ENCODE assay signal across 9 cellular contexts in genomic region chr7:148882192-148882591, GRCh38. TPM values are rescaled to one million over a fixed set of nuclear protein-coding genes. Genes with fewer than 3 reads are reported as not detected.
A peak's percentile ranks its signal among the peaks of the same experiment; 100 is the strongest.
DNase-seq lines count a peak whose midpoint lies in the region; TF ChIP-seq lines count a peak whose summit lies in the region.
"Had no signal": no experiment of that assay in that cellular context is flagged by ENCODE, and none has a peak within 500 bp of the region (broad histone marks: within the 10 kb centered on the region; RNA-seq: fewer than 3 reads in every experiment).

No MANE protein-coding gene starts in this region.

- POLR2A ChIA-PET in activated CD4-positive, alpha-beta T cell treated with anti-CD3 and anti-CD28 coated beads, Interleukin-2, amount 10 ng/mL, durations not matched to agents 7 days and 5 days (lab: Charles Lee): no interaction called here

- intact Hi-C loops in tibial artery (cut with DNase I; ENCODE audit: low total_unique reads) (no loop called here), vagina (cut with DNase I) (loop anchor here (10.0 kb wide), 1 partner anchor 83 kb away; no protein-coding TSS in a partner anchor)

- H2AFZ ChIP-seq in OCI-LY1 (ENCODE audit: low read length): no peak overlapping the region

- H3K9me3 ChIP-seq in OCI-LY1 (ENCODE audit: low read length): no peaks in the 10 kb centered on the region
- H3K9me3 ChIP-seq in ectodermal cell (ENCODE audit: control insufficient read depth, low read length): no peaks in the 10 kb centered on the region
- H3K9me3 ChIP-seq in tibial artery: no peaks in the 10 kb centered on the region
- no peaks in the 10 kb centered on the region for H3K9me3 ChIP-seq in vagina

- H3K79me2 ChIP-seq in OCI-LY1 (ENCODE audit: insufficient read depth, low read length): peaks cover 65% of the 10 kb centered on the region

- peaks cover 57% of the 10 kb centered on the region for H3K4me1 Mint-ChIP-seq in activated CD4-positive, alpha-beta T cell treated with anti-CD3 and anti-CD28 coated beads, Interleukin-2, amount 10 ng/mL, durations not matched to agents 7 days and 5 days
- peaks cover 15% of the 10 kb centered on the region for H3K4me1 Mint-ChIP-seq in progenitor cell of endocrine pancreas (ENCODE audit: low read depth)

- no peak overlapping the region for H3K27ac Mint-ChIP-seq in activated CD4-positive, alpha-beta T cell treated with anti-CD3 and anti-CD28 coated beads, Interleukin-2, amount 10 ng/mL, durations not matched to agents 7 days and 5 days
- H3K27ac Mint-ChIP-seq in progenitor cell of endocrine pancreas: no peak overlapping the region

- H3K9ac ChIP-seq in OCI-LY1 (ENCODE audit: low read length): peak overlapping the region; percentile 99

- no peak for TF ChIP-seq POLR2A in vagina (IDR thresholded peaks at IDR 0.05)

- H3K4me3 ChIP-seq in OCI-LY1 (ENCODE audit: low read depth, low read length, poor library complexity, severe bottlenecking) (peak overlapping the region; percentile 83), ectodermal cell (ENCODE audit: insufficient read depth, low read depth, low read length) (peak overlapping the region; percentile 64), tibial artery (no peak overlapping the region), vagina (no peak overlapping the region)

- H3K9me3 Mint-ChIP-seq in activated CD4-positive, alpha-beta T cell treated with anti-CD3 and anti-CD28 coated beads, Interleukin-2, amount 10 ng/mL, durations not matched to agents 7 days and 5 days: peaks cover 2% of the 10 kb centered on the region
- no peaks in the 10 kb centered on the region for H3K9me3 Mint-ChIP-seq in progenitor cell of endocrine pancreas (ENCODE audit: low read depth)

- H3K36me3 Mint-ChIP-seq in activated CD4-positive, alpha-beta T cell treated with anti-CD3 and anti-CD28 coated beads, Interleukin-2, amount 10 ng/mL, durations not matched to agents 7 days and 5 days (ENCODE audit: low read depth): peaks cover 27% of the 10 kb centered on the region
- H3K36me3 Mint-ChIP-seq in progenitor cell of endocrine pancreas (ENCODE audit: insufficient read depth): peaks cover 3% of the 10 kb centered on the region

- no peak for TF ChIP-seq CTCF in OCI-LY1 (IDR thresholded peaks at IDR 0.05; ENCODE audit: low read length)
- no peak for TF ChIP-seq CTCF in progenitor cell of endocrine pancreas (IDR thresholded peaks at IDR 0.05; ENCODE audit: unreplicated experiment)
- no peak for TF ChIP-seq CTCF in tibial artery (IDR thresholded peaks at IDR 0.05)
- no peak for TF ChIP-seq CTCF in vagina (IDR thresholded peaks at IDR 0.05)

- 92 to 97% methylated on average over 4 to 5 of the region's 5 CpGs for WGBS in ectodermal cell, 2 experiments

- no peaks in the 10 kb centered on the region for H3K27me3 ChIP-seq in OCI-LY1 (ENCODE audit: insufficient read depth, low read length)
- H3K27me3 ChIP-seq in ectodermal cell (ENCODE audit: control insufficient read depth, insufficient read depth, low read length, poor library complexity, severe bottlenecking): no peaks in the 10 kb centered on the region
- no peaks in the 10 kb centered on the region for H3K27me3 ChIP-seq in tibial artery
- H3K27me3 ChIP-seq in vagina: no peaks in the 10 kb centered on the region

- CTCF ChIA-PET in activated CD4-positive, alpha-beta T cell treated with anti-CD3 and anti-CD28 coated beads, Interleukin-2, amount 10 ng/mL, durations not matched to agents 7 days and 5 days (lab: Charles Lee): interaction anchor here (1.1 kb wide), 1 partner anchor 59 kb away, joined by 6 read pairs; no protein-coding TSS in a partner anchor

- H3K36me3 ChIP-seq in OCI-LY1 (ENCODE audit: insufficient read depth, low read length) (peaks cover 16% of the 10 kb centered on the region), ectodermal cell (ENCODE audit: control insufficient read depth, insufficient read depth, low read length) (no peaks in the 10 kb centered on the region), tibial artery (no peaks in the 10 kb centered on the region), vagina (no peaks in the 10 kb centered on the region)

- H4K20me1 ChIP-seq in OCI-LY1 (ENCODE audit: insufficient read depth, low read length): peaks cover 8% of the 10 kb centered on the region; the same call in 1 of the 2 replicates

- H3K27ac ChIP-seq in OCI-LY1 (ENCODE audit: low read depth, low read length, poor library complexity, severe bottlenecking) (no peak overlapping the region), ectodermal cell (ENCODE audit: insufficient read depth, low read depth, low read length, poor library complexity, severe bottlenecking) (no peak overlapping the region), tibial artery (no peak overlapping the region), vagina (no peak overlapping the region)

- no peaks in the 10 kb centered on the region for H3K27me3 Mint-ChIP-seq in activated CD4-positive, alpha-beta T cell treated with anti-CD3 and anti-CD28 coated beads, Interleukin-2, amount 10 ng/mL, durations not matched to agents 7 days and 5 days
- H3K27me3 Mint-ChIP-seq in progenitor cell of endocrine pancreas: no peaks in the 10 kb centered on the region

- peak overlapping the region; percentile 94 for H3K4me2 ChIP-seq in OCI-LY1 (ENCODE audit: low read length)

- H3K4me1 ChIP-seq in OCI-LY1 (ENCODE audit: insufficient read depth, low read length, severe bottlenecking) (peaks cover 34% of the 10 kb centered on the region), ectodermal cell (ENCODE audit: control insufficient read depth, insufficient read depth, low read length) (no peaks in the 10 kb centered on the region), tibial artery (peaks cover 0 to 11% (median 6%) of the 10 kb centered on the region in 4 donors), vagina (peaks cover 18% of the 10 kb centered on the region)

- no peaks in the 10 kb centered on the region for H3K9me2 ChIP-seq in OCI-LY1 (ENCODE audit: low read depth, low read length)

- H3F3A ChIP-seq in OCI-LY1 (ENCODE audit: insufficient read depth, low read length): peaks cover 5% of the 10 kb centered on the region; the same call in 1 of the 2 replicates

- DNase-seq in activated CD4-positive, alpha-beta T cell treated with anti-CD3 and anti-CD28 coated beads, Interleukin-2, amount 10 ng/mL, durations not matched to agents 7 days and 5 days: no peak
- DNase-seq in activated CD4-positive, alpha-beta T cell treated with anti-CD3 and anti-CD28 coated beads, Interleukin-2, amount 50 U/mL, for 48 hours: no peak
- no peak for DNase-seq in progenitor cell of endocrine pancreas (ENCODE audit: low spot score, unreplicated experiment)
- no peak for DNase-seq in tibial artery
- no peak for DNase-seq in vagina (ENCODE audit: extremely low spot score in 2 of 2)
- no peak for DNase-seq in AG20443 (ENCODE audit: low spot score)
- DNase-seq: left ventricle myocardium superior had no signal

- peak overlapping the region; percentile 99 for H3K4me3 Mint-ChIP-seq in activated CD4-positive, alpha-beta T cell treated with anti-CD3 and anti-CD28 coated beads, Interleukin-2, amount 10 ng/mL, durations not matched to agents 7 days and 5 days
- peak overlapping the region; percentile 95 for H3K4me3 Mint-ChIP-seq in progenitor cell of endocrine pancreas (ENCODE audit: low read depth)

RNA-seq across cellular contexts. Expression of gene EZH2, which starts 1.9 kb away (rescaled TPM):
- 100 to 1,000 TPM; 120 to 128 TPM for total RNA-seq in activated CD4-positive, alpha-beta T cell treated with anti-CD3 and anti-CD28 coated beads, Interleukin-2, amount 10 ng/mL, durations not matched to agents 7 days and 5 days
- polyA plus RNA-seq in ectodermal cell (2013, experiment 1 of 4): 98.8 TPM
- polyA plus RNA-seq in ectodermal cell (2013, experiment 2 of 4): 90.0 TPM
- 82.7 TPM for polyA plus RNA-seq in ectodermal cell (2013, experiment 3 of 4)
- 83.2 TPM for polyA plus RNA-seq in ectodermal cell (2013, experiment 4 of 4)
- total RNA-seq in progenitor cell of endocrine pancreas (56.6 and 57.6 TPM in 2 replicates), vagina (7.9 TPM)

Comparison
In these comparisons a context has a peak if more than half of its experiments do, and no peak if none do; other contexts are left out.
1. H3K4me3 ChIP-seq: peak in OCI-LY1 (single experiment) and ectodermal cell (single experiment); none in tibial artery (0 of 2) and vagina (0 of 2).